ENCODE assay signal across 10 cellular contexts in the genomic region with DNA sequence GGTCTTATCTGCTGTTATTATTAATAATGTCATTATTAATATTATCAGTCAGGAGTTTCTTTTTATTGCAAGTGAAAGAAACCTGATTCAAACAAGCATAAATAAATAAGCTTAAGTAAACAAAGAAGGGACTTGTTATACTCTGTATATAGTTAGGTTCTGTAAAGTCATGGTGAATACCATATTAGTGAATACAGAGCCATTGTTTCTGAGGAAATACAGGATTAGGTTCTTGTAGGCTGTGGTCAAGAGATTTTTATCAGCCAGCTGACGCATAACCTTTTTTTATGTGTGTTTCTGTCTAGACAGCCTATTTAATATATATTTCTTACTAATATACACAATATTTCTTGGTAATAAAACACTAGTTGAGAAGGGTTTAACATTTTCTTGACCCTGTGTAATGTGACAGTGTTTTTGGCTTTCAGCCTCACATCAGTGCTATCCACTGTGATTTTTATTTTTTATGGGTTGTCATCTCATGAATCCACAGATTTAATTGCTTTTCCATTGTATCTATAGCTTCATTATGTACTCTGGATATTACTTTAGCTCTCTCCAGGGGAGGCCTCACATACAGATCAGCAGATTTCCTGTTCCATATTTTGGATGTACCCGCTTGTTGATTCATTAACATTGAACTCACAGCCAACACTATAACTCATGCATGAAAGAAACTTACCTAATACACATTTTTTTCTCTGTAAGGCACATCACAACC. TPM values are rescaled to one million over a fixed set of nuclear protein-coding genes. Genes with fewer than 3 reads are reported as not detected.
DNase-seq lines count a peak whose midpoint lies in the region; ATAC-seq and TF ChIP-seq lines count a peak whose summit lies in the region.
"Had no signal": no experiment of that assay in that cellular context is flagged by ENCODE, and none has a peak within 500 bp of the region (broad histone marks: within the 10 kb centered on the region; RNA-seq: fewer than 3 reads in every experiment).

No MANE protein-coding gene starts in this region.

- in situ Hi-C loops in astrocyte of the spinal cord (cut with HindIII; ENCODE audit: low sequenced_read_pairs): no loop called here

- H3K4me3 ChIP-seq in heart right ventricle: no peak overlapping the region
- no peak overlapping the region for H3K4me3 ChIP-seq in right cardiac atrium (ENCODE audit: low read length)
- no peak overlapping the region for H3K4me3 ChIP-seq in astrocyte of the spinal cord (ENCODE audit: low read depth, low read length)
- H3K4me3 ChIP-seq in lower lobe of right lung: peak overlapping the region; percentile 2
- no peak overlapping the region for H3K4me3 ChIP-seq in vagina

- no peak for TF ChIP-seq POLR2A in vagina (IDR thresholded peaks at IDR 0.05)

- peaks cover 5% of the 10 kb centered on the region for H3K9me3 Mint-ChIP-seq in WTC11

- H3K36me3 Mint-ChIP-seq in WTC11: no peaks in the 10 kb centered on the region

- peak overlapping the region in 6 of 10 donors; percentile 39 to 70 (median 52) for H3K27ac ChIP-seq in heart right ventricle
- no peak overlapping the region for H3K27ac ChIP-seq in right cardiac atrium (ENCODE audit: low read length)
- H3K27ac ChIP-seq in lower lobe of right lung: peak overlapping the region; percentile 33
- H3K27ac ChIP-seq in vagina: peak overlapping the region; percentile 54

- H3K36me3 ChIP-seq in heart right ventricle (peaks cover 0 to 36% (median 0%) of the 10 kb centered on the region in 9 donors), lower lobe of right lung (peaks cover 33% of the 10 kb centered on the region), vagina (peaks cover 0 to 9% of the 10 kb centered on the region in 2 donors)

- H3K27me3 ChIP-seq in heart right ventricle (no peaks in the 10 kb centered on the region), right cardiac atrium (ENCODE audit: control insufficient read depth, insufficient read depth) (no peaks in the 10 kb centered on the region), lower lobe of right lung (ENCODE audit: low read depth) (no peaks in the 10 kb centered on the region), vagina (no peaks in the 10 kb centered on the region)

- no peak overlapping the region for H3K4me3 Mint-ChIP-seq in WTC11

- H3K9me3 ChIP-seq in heart right ventricle (no peaks in the 10 kb centered on the region), right cardiac atrium (ENCODE audit: control insufficient read depth, low read length) (no peaks in the 10 kb centered on the region), lower lobe of right lung (no peaks in the 10 kb centered on the region), vagina (no peaks in the 10 kb centered on the region)

- TF ChIP-seq CTCF in heart right ventricle (IDR thresholded peaks at IDR 0.05) (no peak), astrocyte of the spinal cord (IDR thresholded peaks at IDR 0.05; ENCODE audit: low read depth, low read length) (no peak), lower lobe of right lung (IDR thresholded peaks at IDR 0.05) (no peak), vagina (IDR thresholded peaks at IDR 0.05) (no peak), WTC11 (IDR thresholded peaks at IDR 0.05) (no peak)

- H3K27me3 Mint-ChIP-seq in WTC11 (ENCODE audit: low read depth): peaks cover 10% of the 10 kb centered on the region

- WGBS in heart right ventricle, 2 donors: 84 to 89% methylated on average over 2 of the region's 2 CpGs
- 86% methylated on average over 2 of the region's 2 CpGs for WGBS in right cardiac atrium

- intact Hi-C loops in heart right ventricle (cut with DNase I): no loop called here
- intact Hi-C loops in right cardiac atrium (cut with DNase I): no loop called here
- intact Hi-C loops in lower lobe of right lung (cut with DNase I): no loop called here
- intact Hi-C loops in vagina (cut with DNase I): no loop called here

- H3K27ac Mint-ChIP-seq in WTC11: no peak overlapping the region

- peaks cover 39% of the 10 kb centered on the region for H3K4me1 Mint-ChIP-seq in WTC11

- ATAC-seq in heart right ventricle (no peak), right cardiac atrium (no peak), lower lobe of right lung (no peak), WTC11 (no peak), HG02973 (IDR thresholded peaks at IDR 0.05; ENCODE audit: unreplicated experiment) (no peak)

- POLR2A ChIA-PET in WTC11 (lab: Charles Lee): no interaction called here

- DNase-seq in heart right ventricle: no peak
- no peak for DNase-seq in right cardiac atrium
- peak; percentile 85 for DNase-seq in astrocyte of the spinal cord (ENCODE audit: low read depth, low spot score)
- DNase-seq in lower lobe of right lung: no peak
- no peak for DNase-seq in vagina (ENCODE audit: extremely low spot score in 2 of 2)
- DNase-seq in SHP77 treated with DMSO at 0.1 percent for 48 hours (lab: John Stamatoyannopoulos, UW): no peak
- no peak for DNase-seq in WTC11 (ENCODE audit: low spot score)
- DNase-seq: anterior cingulate cortex, DMS53 had no signal

- CTCF ChIA-PET in WTC11 (lab: Charles Lee): interaction anchor here (1.6 to 3.0 kb wide), 2 partner anchors 59 to 61 kb away, joined by 5 to 16 read pairs; no protein-coding TSS in a partner anchor

- H3K4me1 ChIP-seq in heart right ventricle (peaks cover 12 to 54% (median 43%) of the 10 kb centered on the region in 9 donors), right cardiac atrium (ENCODE audit: control insufficient read depth, insufficient read depth, low read length) (peaks cover 8% of the 10 kb centered on the region), lower lobe of right lung (peaks cover 37% of the 10 kb centered on the region), vagina (peaks cover 43% of the 10 kb centered on the region)

TF ChIP-seq in WTC11, 78 proteins besides CTCF, POLR2A, EP300 and RAD21 (continues in another document):
- no peak for TF ChIP-seq KAT7 (CRISPR knock-in tag; IDR thresholded peaks at IDR 0.05; ENCODE audit: borderline replicate concordance)
- TF ChIP-seq, protein P1, sequence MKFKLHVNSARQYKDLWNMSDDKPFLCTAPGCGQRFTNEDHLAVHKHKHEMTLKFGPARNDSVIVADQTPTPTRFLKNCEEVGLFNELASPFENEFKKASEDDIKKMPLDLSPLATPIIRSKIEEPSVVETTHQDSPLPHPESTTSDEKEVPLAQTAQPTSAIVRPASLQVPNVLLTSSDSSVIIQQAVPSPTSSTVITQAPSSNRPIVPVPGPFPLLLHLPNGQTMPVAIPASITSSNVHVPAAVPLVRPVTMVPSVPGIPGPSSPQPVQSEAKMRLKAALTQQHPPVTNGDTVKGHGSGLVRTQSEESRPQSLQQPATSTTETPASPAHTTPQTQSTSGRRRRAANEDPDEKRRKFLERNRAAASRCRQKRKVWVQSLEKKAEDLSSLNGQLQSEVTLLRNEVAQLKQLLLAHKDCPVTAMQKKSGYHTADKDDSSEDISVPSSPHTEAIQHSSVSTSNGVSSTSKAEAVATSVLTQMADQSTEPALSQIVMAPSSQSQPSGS (CRISPR knock-in tag; IDR thresholded peaks at IDR 0.05; ENCODE audit: borderline replicate concordance, low read depth): no peak
- no peak for TF ChIP-seq GRHL2 (CRISPR knock-in tag; IDR thresholded peaks at IDR 0.05; ENCODE audit: insufficient replicate concordance, severe bottlenecking)
- TF ChIP-seq, protein P2, sequence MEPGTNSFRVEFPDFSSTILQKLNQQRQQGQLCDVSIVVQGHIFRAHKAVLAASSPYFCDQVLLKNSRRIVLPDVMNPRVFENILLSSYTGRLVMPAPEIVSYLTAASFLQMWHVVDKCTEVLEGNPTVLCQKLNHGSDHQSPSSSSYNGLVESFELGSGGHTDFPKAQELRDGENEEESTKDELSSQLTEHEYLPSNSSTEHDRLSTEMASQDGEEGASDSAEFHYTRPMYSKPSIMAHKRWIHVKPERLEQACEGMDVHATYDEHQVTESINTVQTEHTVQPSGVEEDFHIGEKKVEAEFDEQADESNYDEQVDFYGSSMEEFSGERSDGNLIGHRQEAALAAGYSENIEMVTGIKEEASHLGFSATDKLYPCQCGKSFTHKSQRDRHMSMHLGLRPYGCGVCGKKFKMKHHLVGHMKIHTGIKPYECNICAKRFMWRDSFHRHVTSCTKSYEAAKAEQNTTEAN (CRISPR knock-in tag; IDR thresholded peaks at IDR 0.05): no peak
- no peak for TF ChIP-seq JUN (CRISPR knock-in tag; IDR thresholded peaks at IDR 0.05)
- TF ChIP-seq TEAD1 (CRISPR knock-in tag; IDR thresholded peaks at IDR 0.05): no peak
- TF ChIP-seq OVOL2 (CRISPR knock-in tag; IDR thresholded peaks at IDR 0.05; ENCODE audit: borderline replicate concordance): no peak
- TF ChIP-seq ZNF121 (CRISPR knock-in tag; IDR thresholded peaks at IDR 0.05): no peak
- no peak for TF ChIP-seq CBFB (CRISPR knock-in tag; IDR thresholded peaks at IDR 0.05; ENCODE audit: low read depth)
- no peak for TF ChIP-seq NR1H2 (CRISPR knock-in tag; IDR thresholded peaks at IDR 0.05)
- TF ChIP-seq, protein P3, sequence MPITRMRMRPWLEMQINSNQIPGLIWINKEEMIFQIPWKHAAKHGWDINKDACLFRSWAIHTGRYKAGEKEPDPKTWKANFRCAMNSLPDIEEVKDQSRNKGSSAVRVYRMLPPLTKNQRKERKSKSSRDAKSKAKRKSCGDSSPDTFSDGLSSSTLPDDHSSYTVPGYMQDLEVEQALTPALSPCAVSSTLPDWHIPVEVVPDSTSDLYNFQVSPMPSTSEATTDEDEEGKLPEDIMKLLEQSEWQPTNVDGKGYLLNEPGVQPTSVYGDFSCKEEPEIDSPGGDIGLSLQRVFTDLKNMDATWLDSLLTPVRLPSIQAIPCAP (CRISPR knock-in tag; IDR thresholded peaks at IDR 0.05): no peak
- TF ChIP-seq SOX15 (CRISPR knock-in tag; IDR thresholded peaks at IDR 0.05): no peak
- no peak for TF ChIP-seq SP1 (CRISPR knock-in tag; conservative IDR thresholded peaks at IDR 0.05)
- TF ChIP-seq, protein P4, sequence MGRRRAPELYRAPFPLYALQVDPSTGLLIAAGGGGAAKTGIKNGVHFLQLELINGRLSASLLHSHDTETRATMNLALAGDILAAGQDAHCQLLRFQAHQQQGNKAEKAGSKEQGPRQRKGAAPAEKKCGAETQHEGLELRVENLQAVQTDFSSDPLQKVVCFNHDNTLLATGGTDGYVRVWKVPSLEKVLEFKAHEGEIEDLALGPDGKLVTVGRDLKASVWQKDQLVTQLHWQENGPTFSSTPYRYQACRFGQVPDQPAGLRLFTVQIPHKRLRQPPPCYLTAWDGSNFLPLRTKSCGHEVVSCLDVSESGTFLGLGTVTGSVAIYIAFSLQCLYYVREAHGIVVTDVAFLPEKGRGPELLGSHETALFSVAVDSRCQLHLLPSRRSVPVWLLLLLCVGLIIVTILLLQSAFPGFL (CRISPR knock-in tag; IDR thresholded peaks at IDR 0.05; ENCODE audit: borderline replicate concordance): no peak
- TF ChIP-seq RORB (CRISPR knock-in tag; IDR thresholded peaks at IDR 0.05): no peak
- no peak for TF ChIP-seq CREB1 (CRISPR knock-in tag; IDR thresholded peaks at IDR 0.05)

RNA-seq across cellular contexts. Expression of a gene that starts 8.0 kb away (rescaled TPM):
- 10 to 100 TPM; 40.6 to 62.6 (median 47.2) TPM for total RNA-seq in heart right ventricle
- 10 to 100 TPM in 1 of 2 donors, 1 to 10 TPM in 1; 8.5 to 13.2 TPM for polyA plus RNA-seq in heart right ventricle
- 10 to 100 TPM; 42.4 to 60.6 (median 50.9) TPM for total RNA-seq in right cardiac atrium
- polyA plus RNA-seq in right cardiac atrium: 18.0 TPM
- total RNA-seq in lower lobe of right lung: 54.1 TPM
- total RNA-seq in vagina: 32.9 TPM
- 5.2 to 6.3 TPM (median 5.5 TPM) in 3 replicates for total RNA-seq in WTC11 (2021)
